Comparison of ENCODE assay signal across 1 cellular context in the genomic region with DNA sequence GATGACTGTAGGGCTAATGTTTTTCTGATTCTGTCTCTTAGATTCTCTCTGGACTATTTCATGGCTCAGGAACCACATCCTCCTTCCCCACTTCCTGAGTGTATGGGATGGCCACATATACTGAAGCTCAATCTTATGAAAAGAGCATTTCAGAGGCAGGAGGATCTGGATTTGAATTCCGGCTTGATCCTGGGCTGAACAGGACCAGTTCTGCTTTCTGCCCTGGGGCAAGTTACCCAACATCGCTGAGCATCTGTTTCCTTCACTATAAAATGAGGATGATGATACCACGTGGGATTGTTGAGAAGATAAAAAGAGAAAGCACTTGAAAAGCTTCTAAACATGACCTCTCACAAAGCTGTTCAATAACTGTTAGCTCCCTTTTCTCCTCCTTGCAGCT.
TF ChIP-seq lines count a peak whose summit lies in the region.

No MANE protein-coding gene starts in this region.

TF ChIP-seq in IMR-90, 13 proteins besides CTCF, POLR2A, EP300 and RAD21:
- no peak for TF ChIP-seq USF2 (IDR thresholded peaks at IDR 0.05; ENCODE audit: low read depth, low read length)
- TF ChIP-seq FOS (IDR thresholded peaks at IDR 0.05; ENCODE audit: low read depth, low read length), result no peak
- no peak for TF ChIP-seq CHD1 (IDR thresholded peaks at IDR 0.05; ENCODE audit: low read depth, low read length)
